ENCODE assay signal across 24 cellular contexts in the genomic region with DNA sequence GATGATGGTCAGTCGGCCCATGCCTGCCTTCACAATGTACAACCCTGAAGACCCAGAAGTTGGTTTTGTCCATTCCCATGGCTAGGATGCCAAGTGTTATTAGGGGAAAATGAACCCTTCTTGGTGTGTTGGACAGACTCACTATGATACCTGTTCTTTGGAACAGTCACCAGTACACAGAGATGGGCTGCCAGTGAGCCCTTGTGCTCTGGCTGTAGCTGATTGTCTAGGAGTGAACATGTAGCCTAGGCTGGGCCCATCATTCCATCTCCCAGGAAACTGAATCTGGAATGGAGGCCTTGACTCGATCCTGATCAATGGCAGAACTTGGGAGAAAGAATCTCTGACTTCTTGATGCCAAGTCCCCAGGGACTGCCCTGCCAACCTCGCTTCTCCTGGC.
"Had no signal": no experiment of that assay in that cellular context is flagged by ENCODE, and none has a peak within 500 bp of the region (broad histone marks: within the 10 kb centered on the region; RNA-seq: fewer than 3 reads in every experiment).

No MANE protein-coding gene starts in this region.

- FAIRE-seq: endothelial cell of umbilical vein, islet of Langerhans, keratinocyte had no signal

- H3K36me3 ChIP-seq: colonic mucosa, esophagus squamous epithelium, gastroesophageal sphincter, heart left ventricle, left lung, lower lobe of right lung had no signal

- H3K27ac Mint-ChIP-seq: mesothelial cell of epicardium, naive B cell had no signal

- H3K4me1 ChIP-seq: colonic mucosa, esophagus squamous epithelium, gastroesophageal sphincter, heart left ventricle, left lung, lower lobe of right lung had no signal

- H3K27ac ChIP-seq: colonic mucosa, dorsolateral prefrontal cortex, esophagus squamous epithelium, gastroesophageal sphincter, heart left ventricle, hepatocyte, left lung, lower lobe of right lung had no signal

- DNase-seq: colonic mucosa; cortex of kidney; dermis blood vessel endothelial cell; dorsolateral prefrontal cortex; effector CD4-positive, alpha-beta T cell; effector memory CD4-positive, alpha-beta T cell; esophagus squamous epithelium; foreskin fibroblast; foreskin melanocyte; heart left ventricle; hypothalamus; left cardiac atrium; left lung; left ventricle myocardium superior; lower lobe of right lung; mesenchymal stem cell; mucosa of descending colon; naive B cell had no signal

- H3K4me3 ChIP-seq: colonic mucosa, dorsolateral prefrontal cortex, esophagus squamous epithelium, gastroesophageal sphincter, heart left ventricle, hepatocyte, left lung, lower lobe of right lung, mucosa of descending colon had no signal

- H3K36me3 Mint-ChIP-seq: mesothelial cell of epicardium, naive B cell had no signal

- H3K4me2 ChIP-seq: hepatocyte had no signal

- H3K79me2 ChIP-seq: hepatocyte had no signal

- H3K9me3 ChIP-seq: colonic mucosa, esophagus squamous epithelium, heart left ventricle, left lung, lower lobe of right lung, mucosa of descending colon had no signal

- H3K27me3 ChIP-seq: colonic mucosa, hepatocyte, left lung had no signal

- H3K9me3 Mint-ChIP-seq: mesothelial cell of epicardium, naive B cell had no signal

- H3K4me3 Mint-ChIP-seq: mesothelial cell of epicardium, naive B cell had no signal

- ATAC-seq: gastroesophageal sphincter, heart left ventricle, left cardiac atrium, left lung, left ventricle myocardium superior, lower lobe of right lung, mucosa of descending colon had no signal

- H2AFZ ChIP-seq: hepatocyte had no signal
